ENCODE assay signal across 8 cellular contexts in genomic region chr1:64469977-64470669, GRCh38. TPM values are rescaled to one million over a fixed set of nuclear protein-coding genes. Genes with fewer than 3 reads are reported as not detected.
DNase-seq lines count a peak whose midpoint lies in the region; ATAC-seq and TF ChIP-seq lines count a peak whose summit lies in the region.

TSS of gene CACHD1 (plus strand) at chr1:64470129. CDS start at chr1:64470745, 616 bp downstream.

- H3K4me2 ChIP-seq in smooth muscle cell: peak within 1 kb of the TSS; percentile 83

- H2AFZ ChIP-seq in smooth muscle cell (ENCODE audit: low read depth): peak within 1 kb of the TSS; percentile 49

- DNase-seq in GM10266 (ENCODE audit: extremely low spot score) (peak; percentile 79), NCI-H1694 treated with DMSO at 0.1 percent for 48 hours (lab: John Stamatoyannopoulos, UW) (peak; percentile 84), UCSD-AML1 (lab: John Stamatoyannopoulos, UW; ENCODE audit: unreplicated experiment) (peak; percentile 58), caudate nucleus (lab: John Stamatoyannopoulos, UW) (peak in 56 of 61 donors; percentile 1 to 87 (median 64)), iris pigment epithelial cell (ENCODE audit: low read depth) (peak; percentile 83), smooth muscle cell (lab: John Stamatoyannopoulos, UW; ENCODE audit: unreplicated experiment) (peak; percentile 45)
- no peak for DNase-seq in NK-92 treated with Interleukin-12 subunit alpha and Interleukin-12 subunit beta, amount 100 ng/mL, for 24 hours (lab: John Stamatoyannopoulos, UW)

- peaks cover 28% of the 10 kb centered on the region for H3K4me1 ChIP-seq in smooth muscle cell (ENCODE audit: low read depth)

- H3K9ac ChIP-seq in smooth muscle cell (ENCODE audit: low read depth): peak within 1 kb of the TSS; percentile 79

- 1% methylated on average over 60 of the region's 84 CpGs for WGBS in smooth muscle cell (ENCODE audit: low lambda C conversion rate)

- peaks cover 6% of the 10 kb centered on the region for H4K20me1 ChIP-seq in smooth muscle cell (ENCODE audit: low read depth)

- no peaks in the 10 kb centered on the region for H3F3A ChIP-seq in smooth muscle cell (ENCODE audit: low read depth)

- peaks cover 34% of the 10 kb centered on the region for H3K79me2 ChIP-seq in smooth muscle cell (ENCODE audit: low read depth)

- ATAC-seq in HG02678 (IDR thresholded peaks at IDR 0.05; ENCODE audit: unreplicated experiment): peak; percentile 71

- no peaks in the 10 kb centered on the region for H3K36me3 ChIP-seq in smooth muscle cell (ENCODE audit: low read depth)

- peak within 1 kb of the TSS; percentile 78 for H3K27ac ChIP-seq in caudate nucleus (ENCODE audit: low read depth, low read length)
- peak within 1 kb of the TSS; percentile 71 for H3K27ac ChIP-seq in smooth muscle cell (ENCODE audit: low read depth)

- H3K4me3 ChIP-seq in smooth muscle cell: peak within 1 kb of the TSS; percentile 93

- H3K9me3 ChIP-seq in smooth muscle cell (replicated peaks; ENCODE audit: low read depth): no peaks in the 10 kb centered on the region

- peak; percentile 26 for TF ChIP-seq CTCF in GM10266 (IDR thresholded peaks at IDR 0.05; ENCODE audit: control insufficient read depth, insufficient read depth, low read depth, missing control alignments)
- no peak for TF ChIP-seq CTCF in smooth muscle cell (IDR thresholded peaks at IDR 0.05; ENCODE audit: borderline replicate concordance, insufficient read depth, poor library complexity, severe bottlenecking)

- H3K27me3 ChIP-seq in smooth muscle cell (ENCODE audit: low read depth): peaks cover 8% of the 10 kb centered on the region

RNA-seq across cellular contexts. Expression of gene CACHD1, which starts in this region (rescaled TPM):
- total RNA-seq in smooth muscle cell: 19.2 and 20.8 TPM in 2 replicates
- 12.8 and 12.9 TPM in 2 replicates for polyA plus RNA-seq in smooth muscle cell
